Comparison of ENCODE assay signal across 19 cellular contexts in the genomic region with DNA sequence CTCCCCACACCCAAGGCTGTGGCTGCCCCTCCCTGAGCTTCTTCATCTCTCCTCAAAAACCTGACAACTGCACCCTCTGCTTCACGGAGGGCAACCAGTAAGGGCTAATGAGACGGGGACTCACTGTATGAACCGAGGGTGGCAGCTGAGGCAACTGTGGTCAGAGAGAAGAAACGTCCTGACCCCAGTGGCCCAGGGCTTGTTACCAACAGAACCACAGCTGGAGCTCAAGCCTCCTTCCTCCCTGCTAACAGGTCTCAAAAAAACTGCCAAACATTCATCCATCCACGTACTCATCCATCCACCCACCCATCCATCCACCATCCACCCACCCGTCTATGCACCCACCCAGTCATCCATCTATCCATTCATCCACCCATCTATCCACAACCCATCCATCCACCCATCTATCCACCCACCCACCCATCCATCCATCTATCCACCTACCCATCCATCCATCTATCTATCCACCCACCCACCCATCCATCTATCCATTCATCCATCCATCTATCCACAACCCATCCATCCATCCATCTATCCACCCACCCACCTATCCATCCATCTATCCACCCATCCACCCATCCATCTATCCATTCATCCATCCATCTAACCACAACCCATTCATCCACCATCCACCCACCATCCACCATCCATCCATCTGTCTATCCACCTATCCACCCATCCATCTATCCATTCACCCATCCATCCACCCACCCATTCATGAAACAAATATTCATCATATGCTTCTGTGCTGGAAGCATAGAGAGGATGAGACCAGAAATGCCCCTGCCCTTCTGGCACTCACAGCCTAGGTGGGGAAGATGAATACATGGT.
DNase-seq lines count a peak whose midpoint lies in the region; ATAC-seq and TF ChIP-seq lines count a peak whose summit lies in the region.
"Had no signal": no experiment of that assay in that cellular context is flagged by ENCODE, and none has a peak within 500 bp of the region (broad histone marks: within the 10 kb centered on the region; RNA-seq: fewer than 3 reads in every experiment).

No MANE protein-coding gene starts in this region.

- no peaks in the 10 kb centered on the region for H3K36me3 ChIP-seq in osteoblast (ENCODE audit: insufficient read depth, low read length)

- no peak overlapping the region for H3K4me3 ChIP-seq in osteoblast (ENCODE audit: insufficient read depth, low read length)

- H3K27ac ChIP-seq in osteoblast (ENCODE audit: low read depth, low read length) = no peak overlapping the region
- H3K27ac ChIP-seq: 22Rv1 had no signal

- H3K4me2 ChIP-seq in osteoblast (ENCODE audit: insufficient read depth, low read length) = no peak overlapping the region

- H3K27me3 Mint-ChIP-seq in natural killer cell (ENCODE audit: low read depth in 2 of 2) = peaks cover 5 to 11% of the 10 kb centered on the region in 2 donors
- H3K27me3 Mint-ChIP-seq in natural killer cell treated with Interleukin-12 subunit alpha and Interleukin-12 subunit beta and Interleukin-15 and Interleukin-18, amount 100 ng/mL, for 72 hours = peaks cover 8 to 13% of the 10 kb centered on the region in 2 donors
- H3K27me3 Mint-ChIP-seq: CD4-positive, alpha-beta T cell had no signal

- peak; percentile 21 for DNase-seq in activated CD4-positive, CD25-positive, alpha-beta regulatory T cell treated with anti-CD3 and anti-CD28 coated beads, Interleukin-2, amount 50 U/mL, for 72 hours
- DNase-seq in activated CD4-positive, CD25-positive, alpha-beta regulatory T cell (lab: John Stamatoyannopoulos, UW) = no peak
- DNase-seq in natural killer cell (peak; percentile 5), osteoblast (ENCODE audit: insufficient read length, low spot score, missing footprints) (peak; percentile 66), sciatic nerve (ENCODE audit: low spot score) (no peak), GM19238 (ENCODE audit: insufficient read length, low spot score) (no peak), ACHN (no peak)
- no peak for DNase-seq in natural killer cell treated with Interleukin-12 subunit alpha and Interleukin-12 subunit beta and Interleukin-15 and Interleukin-18, amount 100 ng/mL, for 72 hours (ENCODE audit: low spot score)
- DNase-seq: CD4-positive, alpha-beta T cell; GDM1; H9; Kasumi-1; NCI-H1092 treated with DMSO at 0.1 percent for 48 hours; NCI-H2081; NCI-H2171 treated with DMSO at 0.1 percent for 48 hours; NCI-H446 treated with DMSO at 0.1 percent for 48 hours had no signal

- in situ Hi-C loops in ACHN (cut with HindIII; ENCODE audit: low pct_ligation_motif_present, low pct_unique_long_range_greater_than_20kb, low sequenced_read_pairs) = no loop called here

- H3K27ac Mint-ChIP-seq in natural killer cell = no peak overlapping the region
- H3K27ac Mint-ChIP-seq in natural killer cell treated with Interleukin-12 subunit alpha and Interleukin-12 subunit beta and Interleukin-15 and Interleukin-18, amount 100 ng/mL, for 72 hours = no peak overlapping the region
- H3K27ac Mint-ChIP-seq: CD4-positive, alpha-beta T cell had no signal

- intact Hi-C loops in natural killer cell (cut with micrococcal nuclease) (no loop called here), sciatic nerve (cut with DNase I) (no loop called here)

- H3K4me1 ChIP-seq in osteoblast (ENCODE audit: insufficient read depth, low read length) = no peaks in the 10 kb centered on the region

- H2AFZ ChIP-seq in osteoblast (ENCODE audit: low read length) = no peak overlapping the region

- no peak for ATAC-seq in natural killer cell
- no peak for ATAC-seq in natural killer cell treated with Interleukin-12 subunit alpha and Interleukin-12 subunit beta and Interleukin-15 and Interleukin-18, amount 100 ng/mL, for 72 hours
- ATAC-seq in sciatic nerve = no peak
- ATAC-seq: Panc1 had no signal

- H3K4me1 Mint-ChIP-seq in natural killer cell = no peaks in the 10 kb centered on the region
- H3K4me1 Mint-ChIP-seq in natural killer cell treated with Interleukin-12 subunit alpha and Interleukin-12 subunit beta and Interleukin-15 and Interleukin-18, amount 100 ng/mL, for 72 hours (ENCODE audit: low read depth in 2 of 2) = peaks cover 0 to 5% of the 10 kb centered on the region in 2 donors

- no peak overlapping the region for H3K4me3 Mint-ChIP-seq in natural killer cell
- no peak overlapping the region for H3K4me3 Mint-ChIP-seq in natural killer cell treated with Interleukin-12 subunit alpha and Interleukin-12 subunit beta and Interleukin-15 and Interleukin-18, amount 100 ng/mL, for 72 hours
- H3K4me3 Mint-ChIP-seq: CD4-positive, alpha-beta T cell; H9 had no signal

- peaks cover 30% of the 10 kb centered on the region for H3K27me3 ChIP-seq in osteoblast (ENCODE audit: insufficient read depth, low read length)

- H3K79me2 ChIP-seq in osteoblast (ENCODE audit: insufficient read depth, low read length) = no peaks in the 10 kb centered on the region

- no peaks in the 10 kb centered on the region for H3K9me3 ChIP-seq in osteoblast (ENCODE audit: low read depth, low read length)
- H3K9me3 ChIP-seq: Caco-2 had no signal

- H3K9me3 Mint-ChIP-seq in natural killer cell = peaks cover 0 to 4% of the 10 kb centered on the region in 2 donors
- no peaks in the 10 kb centered on the region for H3K9me3 Mint-ChIP-seq in natural killer cell treated with Interleukin-12 subunit alpha and Interleukin-12 subunit beta and Interleukin-15 and Interleukin-18, amount 100 ng/mL, for 72 hours
- H3K9me3 Mint-ChIP-seq: CD4-positive, alpha-beta T cell; H9 had no signal

- TF ChIP-seq CTCF in natural killer cell (IDR thresholded peaks at IDR 0.05) (no peak), osteoblast (IDR thresholded peaks at IDR 0.05; ENCODE audit: extremely low read depth, low read depth, low read length) (no peak)

- no peaks in the 10 kb centered on the region for H3K36me3 Mint-ChIP-seq in natural killer cell
- H3K36me3 Mint-ChIP-seq in natural killer cell treated with Interleukin-12 subunit alpha and Interleukin-12 subunit beta and Interleukin-15 and Interleukin-18, amount 100 ng/mL, for 72 hours = no peaks in the 10 kb centered on the region

- H4K20me1 ChIP-seq in osteoblast (ENCODE audit: insufficient read depth, low read length) = no peaks in the 10 kb centered on the region

Comparison
In these comparisons a context has a peak if more than half of its experiments do, and no peak if none do; other contexts are left out.
1. DNase-seq: peak in activated CD4-positive, CD25-positive, alpha-beta regulatory T cell treated with anti-CD3 and anti-CD28 coated beads, Interleukin-2, amount 50 U/mL, for 72 hours (single experiment), natural killer cell (single experiment) and osteoblast (single experiment); none in activated CD4-positive, CD25-positive, alpha-beta regulatory T cell (0 of 4), natural killer cell treated with Interleukin-12 subunit alpha and Interleukin-12 subunit beta and Interleukin-15 and Interleukin-18, amount 100 ng/mL, for 72 hours (single experiment), sciatic nerve (single experiment), GM19238 (single experiment) and ACHN (single experiment).